In the genomic region with DNA sequence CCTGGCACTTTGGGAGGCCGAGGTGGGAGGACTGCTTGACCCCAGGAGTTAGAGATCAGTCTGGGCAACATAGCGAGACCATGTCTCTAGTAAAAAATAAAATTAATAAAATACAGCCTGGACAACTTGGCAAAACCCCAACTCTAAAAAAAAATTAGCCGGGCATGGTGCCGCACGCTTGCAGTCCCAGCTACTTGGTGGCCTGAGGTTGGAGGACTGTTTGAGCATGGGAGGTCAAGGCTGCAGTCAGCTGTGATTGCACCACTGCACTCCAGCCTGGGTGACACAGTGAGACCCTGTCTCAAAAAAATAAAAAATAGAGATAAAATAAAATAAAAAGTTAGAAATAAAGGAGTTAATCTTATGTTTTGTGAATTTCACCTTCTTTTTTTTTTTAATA, we compare ENCODE assay signal across 19 cellular contexts. TPM values are rescaled to one million over a fixed set of nuclear protein-coding genes. Genes with fewer than 3 reads are reported as not detected.
"Had no signal": no experiment of that assay in that cellular context is flagged by ENCODE, and none has a peak within 500 bp of the region (broad histone marks: within the 10 kb centered on the region; RNA-seq: fewer than 3 reads in every experiment).

No MANE protein-coding gene starts in this region.

- H3K9ac ChIP-seq: neural progenitor cell had no signal

- H3K9me3 ChIP-seq: mucosa of descending colon, prostate gland, SJCRH30 had no signal

- H3K36me3 ChIP-seq: neural progenitor cell had no signal

- H2AFZ ChIP-seq: neural progenitor cell had no signal

- H3K4me2 ChIP-seq: neural progenitor cell, smooth muscle cell had no signal

- H3K27me3 ChIP-seq: cardiac muscle cell, foreskin keratinocyte, neural progenitor cell, SJCRH30 had no signal

- H3K27ac ChIP-seq: cardiac muscle cell, foreskin keratinocyte, neural progenitor cell, prostate gland, SJCRH30 had no signal

- H3K4me1 ChIP-seq: neural progenitor cell, prostate gland, SJCRH30 had no signal

- ATAC-seq: activated CD4-positive, alpha-beta T cell treated with anti-CD3 and anti-CD28 coated beads for 36 hours; activated naive CD4-positive, alpha-beta T cell treated with anti-CD3 and anti-CD28 coated beads, Interleukin-2, amount 50 U/mL, for 72 hours; effector memory CD8-positive, alpha-beta T cell; foreskin keratinocyte; mucosa of descending colon; naive thymus-derived CD4-positive, alpha-beta T cell; right cardiac atrium; stimulated activated memory B cell treated with anti-CD40 and anti-IgM and Interleukin-4, amounts not matched to agents 10 μg/mL and 1 μg/mL and 100 μg/mL, for 72 hours had no signal

- H3K4me3 ChIP-seq: cardiac muscle cell, mucosa of descending colon, neural progenitor cell, prostate gland, SJCRH30, smooth muscle cell had no signal

- DNase-seq: activated CD4-positive, alpha-beta T cell treated with anti-CD3 and anti-CD28 coated beads for 36 hours; activated CD4-positive, alpha-beta T cell treated with anti-CD3 and anti-CD28 coated beads, Interleukin-2, amount 50 U/mL, for 48 hours; activated gamma-delta T cell; amniotic stem cell; effector memory CD8-positive, alpha-beta T cell; foreskin keratinocyte; glutamatergic neuron; mesenchymal stem cell; mucosa of descending colon; naive thymus-derived CD4-positive, alpha-beta T cell; right cardiac atrium; SJCRH30; stimulated activated CD4-positive, alpha-beta T cell treated with anti-CD3 and anti-CD28 coated beads, Interleukin-4, amount 100 ng/mL, for 4 hours had no signal

RNA-seq across cellular contexts. Expression of gene KANK2, which starts 26.2 kb away (rescaled TPM):
- polyA plus RNA-seq: naive thymus-derived CD4-positive, alpha-beta T cell had no signal
